In genomic region chr5:172670444-172670843, GRCh38 we compare ENCODE assay signal across 32 cellular contexts.
"Had no signal": no experiment of that assay in that cellular context is flagged by ENCODE, and none has a peak within 500 bp of the region (broad histone marks: within the 10 kb centered on the region; RNA-seq: fewer than 3 reads in every experiment).

No MANE protein-coding gene starts in this region.

- H3K27me3 ChIP-seq: adrenal gland, body of pancreas, cardiac muscle cell, colonic mucosa, esophagus squamous epithelium, gastroesophageal sphincter had no signal

- H3K36me3 Mint-ChIP-seq: activated CD4-positive, alpha-beta memory T cell treated with anti-CD3 and anti-CD28 coated beads for 36 hours; activated CD8-positive, alpha-beta memory T cell treated with anti-CD3 and anti-CD28 coated beads, Interleukin-2, amount 10 ng/mL, durations not matched to agents 7 days and 5 days; activated naive CD4-positive, alpha-beta T cell treated with anti-CD3 and anti-CD28 coated beads, Interleukin-2, amount 50 U/mL, for 24 hours; activated naive CD8-positive, alpha-beta T cell treated with anti-CD3 and anti-CD28 coated beads for 36 hours had no signal

- H3K9me3 Mint-ChIP-seq: activated CD4-positive, alpha-beta memory T cell treated with anti-CD3 and anti-CD28 coated beads for 36 hours; activated CD4-positive, alpha-beta T cell treated with anti-CD3 and anti-CD28 coated beads, Interleukin-2, amount 10 ng/mL, durations not matched to agents 24 days and 14 days; activated naive CD4-positive, alpha-beta T cell treated with anti-CD3 and anti-CD28 coated beads for 36 hours; activated naive CD4-positive, alpha-beta T cell treated with anti-CD3 and anti-CD28 coated beads, Interleukin-2, amount 50 U/mL, for 24 hours; activated naive CD8-positive, alpha-beta T cell treated with anti-CD3 and anti-CD28 coated beads, Interleukin-2, amount 50 U/mL, for 24 hours; activated T-helper 1 cell treated with anti-CD3 and anti-CD28 coated beads, Interleukin-12 subunit alpha, Interleukin-12 subunit beta, Interleukin-2, Interleukin-4 antibody, amounts not matched to agents 30 ng/mL and 10 ng/mL and 1 ng/mL, durations not matched to agents 14 hours and 24 hours and 36 hours; activated T-helper 2 cell treated with anti-CD3 and anti-CD28 coated beads, Interferon-gamma antibody, Interleukin-2, Interleukin-4, amounts not matched to agents 10 μg/mL and 5 μg/mL and 100 μg/mL, durations not matched to agents 14 hours and 24 hours and 36 hours had no signal

- H3K27ac Mint-ChIP-seq: activated CD4-positive, alpha-beta memory T cell treated with anti-CD3 and anti-CD28 coated beads for 36 hours; activated CD4-positive, alpha-beta T cell treated with anti-CD3 and anti-CD28 coated beads for 36 hours; activated CD4-positive, alpha-beta T cell treated with anti-CD3 and anti-CD28 coated beads, Interleukin-2, amount 10 ng/mL, durations not matched to agents 24 days and 14 days; activated CD8-positive, alpha-beta memory T cell treated with anti-CD3 and anti-CD28 coated beads, Interleukin-2, amount 10 ng/mL, durations not matched to agents 7 days and 5 days; activated CD8-positive, alpha-beta T cell treated with anti-CD3 and anti-CD28 coated beads, Interleukin-2, amount 10 ng/mL, durations not matched to agents 7 days and 5 days; activated naive CD4-positive, alpha-beta T cell treated with anti-CD3 and anti-CD28 coated beads for 36 hours; activated naive CD4-positive, alpha-beta T cell treated with anti-CD3 and anti-CD28 coated beads, Interleukin-2, amount 50 U/mL, for 24 hours; activated naive CD8-positive, alpha-beta T cell treated with anti-CD3 and anti-CD28 coated beads for 36 hours; activated naive CD8-positive, alpha-beta T cell treated with anti-CD3 and anti-CD28 coated beads, Interleukin-2, amount 50 U/mL, for 24 hours; activated T-helper 1 cell treated with anti-CD3 and anti-CD28 coated beads, Interleukin-12 subunit alpha, Interleukin-12 subunit beta, Interleukin-2, Interleukin-4 antibody, amounts not matched to agents 30 ng/mL and 10 ng/mL and 1 ng/mL, durations not matched to agents 14 hours and 24 hours and 36 hours; activated T-helper 2 cell treated with anti-CD3 and anti-CD28 coated beads, Interferon-gamma antibody, Interleukin-2, Interleukin-4, amounts not matched to agents 10 μg/mL and 5 μg/mL and 100 μg/mL, durations not matched to agents 14 hours and 24 hours and 36 hours had no signal

- FAIRE-seq: endometrium, endothelial cell of umbilical vein had no signal

- DNase-seq: activated CD4-positive, alpha-beta memory T cell treated with anti-CD3 and anti-CD28 coated beads for 36 hours; activated CD4-positive, alpha-beta T cell treated with anti-CD3 and anti-CD28 coated beads for 36 hours; activated CD4-positive, alpha-beta T cell treated with anti-CD3 and anti-CD28 coated beads, Interleukin-2, amount 10 ng/mL, durations not matched to agents 24 days and 14 days; activated CD4-positive, CD25-positive, alpha-beta regulatory T cell; activated CD4-positive, CD25-positive, alpha-beta regulatory T cell treated with anti-CD3 and anti-CD28 coated beads, Interleukin-2, amount 50 U/mL, for 72 hours; activated CD8-positive, alpha-beta memory T cell treated with anti-CD3 and anti-CD28 coated beads, Interleukin-2, amount 10 ng/mL, durations not matched to agents 7 days and 5 days; activated CD8-positive, alpha-beta memory T cell treated with anti-CD3 and anti-CD28 coated beads, Interleukin-2, amount 50 U/mL, for 4 hours; activated CD8-positive, alpha-beta T cell treated with anti-CD3 and anti-CD28 coated beads, Interleukin-2, amount 10 ng/mL, durations not matched to agents 7 days and 5 days; activated effector memory CD4-positive, alpha-beta T cell treated with anti-CD3 and anti-CD28 coated beads, Interleukin-2, amount 50 U/mL, for 16 hours; activated naive CD4-positive, alpha-beta T cell treated with anti-CD3 and anti-CD28 coated beads for 36 hours; activated naive CD8-positive, alpha-beta T cell treated with anti-CD3 and anti-CD28 coated beads for 36 hours; activated naive CD8-positive, alpha-beta T cell treated with anti-CD3 and anti-CD28 coated beads, Interleukin-2, amount 50 U/mL, for 24 hours; activated T-cell treated with anti-CD3 and anti-CD28 coated beads, Interleukin-2, amount 50 U/mL, for 1 hour; activated T-cell treated with anti-CD3 and anti-CD28 coated beads, Interleukin-2, amount 50 U/mL, for 48 hours; adrenal gland; amygdala; body of pancreas; central memory CD4-positive, alpha-beta T cell; cerebellar nuclear complex; colonic mucosa; effector CD8-positive, alpha-beta T cell; esophagus squamous epithelium; foreskin melanocyte; T-helper 2 cell had no signal

- H3K4me3 ChIP-seq: adrenal gland, body of pancreas, cardiac muscle cell, colonic mucosa, esophagus squamous epithelium, gastroesophageal sphincter had no signal

- H3K27ac ChIP-seq: adrenal gland, body of pancreas, cardiac muscle cell, colonic mucosa, epithelial cell of prostate had no signal

- H3K4me1 ChIP-seq: body of pancreas had no signal

- H3K36me3 ChIP-seq: colonic mucosa had no signal

- H3K4me1 Mint-ChIP-seq: activated CD4-positive, alpha-beta T cell treated with anti-CD3 and anti-CD28 coated beads for 36 hours; activated CD4-positive, alpha-beta T cell treated with anti-CD3 and anti-CD28 coated beads, Interleukin-2, amount 10 ng/mL, durations not matched to agents 24 days and 14 days; activated CD8-positive, alpha-beta memory T cell treated with anti-CD3 and anti-CD28 coated beads, Interleukin-2, amount 10 ng/mL, durations not matched to agents 7 days and 5 days; activated naive CD4-positive, alpha-beta T cell treated with anti-CD3 and anti-CD28 coated beads, Interleukin-2, amount 50 U/mL, for 24 hours; activated naive CD8-positive, alpha-beta T cell treated with anti-CD3 and anti-CD28 coated beads for 36 hours; activated naive CD8-positive, alpha-beta T cell treated with anti-CD3 and anti-CD28 coated beads, Interleukin-2, amount 50 U/mL, for 24 hours had no signal

- H3K27me3 Mint-ChIP-seq: activated naive CD4-positive, alpha-beta T cell treated with anti-CD3 and anti-CD28 coated beads, Interleukin-2, amount 50 U/mL, for 24 hours; activated naive CD8-positive, alpha-beta T cell treated with anti-CD3 and anti-CD28 coated beads, Interleukin-2, amount 50 U/mL, for 24 hours had no signal

- H3K9me3 ChIP-seq: adrenal gland, body of pancreas, colonic mucosa, esophagus squamous epithelium, gastroesophageal sphincter had no signal

- ATAC-seq: activated CD4-positive, alpha-beta T cell treated with anti-CD3 and anti-CD28 coated beads for 36 hours; activated CD8-positive, alpha-beta memory T cell treated with anti-CD3 and anti-CD28 coated beads, Interleukin-2, amount 10 ng/mL, durations not matched to agents 7 days and 5 days; activated CD8-positive, alpha-beta T cell treated with anti-CD3 and anti-CD28 coated beads, Interleukin-2, amount 10 ng/mL, durations not matched to agents 7 days and 5 days; activated naive CD8-positive, alpha-beta T cell treated with anti-CD3 and anti-CD28 coated beads, Interleukin-2, amount 50 U/mL, for 24 hours; body of pancreas; gastroesophageal sphincter had no signal

- H3K4me3 Mint-ChIP-seq: activated CD4-positive, alpha-beta memory T cell treated with anti-CD3 and anti-CD28 coated beads for 36 hours; activated CD4-positive, alpha-beta T cell treated with anti-CD3 and anti-CD28 coated beads for 36 hours; activated CD4-positive, alpha-beta T cell treated with anti-CD3 and anti-CD28 coated beads, Interleukin-2, amount 10 ng/mL, durations not matched to agents 24 days and 14 days; activated CD8-positive, alpha-beta memory T cell treated with anti-CD3 and anti-CD28 coated beads, Interleukin-2, amount 10 ng/mL, durations not matched to agents 7 days and 5 days; activated CD8-positive, alpha-beta T cell treated with anti-CD3 and anti-CD28 coated beads, Interleukin-2, amount 10 ng/mL, durations not matched to agents 7 days and 5 days; activated naive CD4-positive, alpha-beta T cell treated with anti-CD3 and anti-CD28 coated beads for 36 hours; activated naive CD4-positive, alpha-beta T cell treated with anti-CD3 and anti-CD28 coated beads, Interleukin-2, amount 50 U/mL, for 24 hours; activated naive CD8-positive, alpha-beta T cell treated with anti-CD3 and anti-CD28 coated beads for 36 hours; activated naive CD8-positive, alpha-beta T cell treated with anti-CD3 and anti-CD28 coated beads, Interleukin-2, amount 50 U/mL, for 24 hours; activated T-helper 1 cell treated with anti-CD3 and anti-CD28 coated beads, Interleukin-12 subunit alpha, Interleukin-12 subunit beta, Interleukin-2, Interleukin-4 antibody, amounts not matched to agents 30 ng/mL and 10 ng/mL and 1 ng/mL, durations not matched to agents 14 hours and 24 hours and 36 hours had no signal
